12 cellular contexts compared by ENCODE assay signal in the genomic region with DNA sequence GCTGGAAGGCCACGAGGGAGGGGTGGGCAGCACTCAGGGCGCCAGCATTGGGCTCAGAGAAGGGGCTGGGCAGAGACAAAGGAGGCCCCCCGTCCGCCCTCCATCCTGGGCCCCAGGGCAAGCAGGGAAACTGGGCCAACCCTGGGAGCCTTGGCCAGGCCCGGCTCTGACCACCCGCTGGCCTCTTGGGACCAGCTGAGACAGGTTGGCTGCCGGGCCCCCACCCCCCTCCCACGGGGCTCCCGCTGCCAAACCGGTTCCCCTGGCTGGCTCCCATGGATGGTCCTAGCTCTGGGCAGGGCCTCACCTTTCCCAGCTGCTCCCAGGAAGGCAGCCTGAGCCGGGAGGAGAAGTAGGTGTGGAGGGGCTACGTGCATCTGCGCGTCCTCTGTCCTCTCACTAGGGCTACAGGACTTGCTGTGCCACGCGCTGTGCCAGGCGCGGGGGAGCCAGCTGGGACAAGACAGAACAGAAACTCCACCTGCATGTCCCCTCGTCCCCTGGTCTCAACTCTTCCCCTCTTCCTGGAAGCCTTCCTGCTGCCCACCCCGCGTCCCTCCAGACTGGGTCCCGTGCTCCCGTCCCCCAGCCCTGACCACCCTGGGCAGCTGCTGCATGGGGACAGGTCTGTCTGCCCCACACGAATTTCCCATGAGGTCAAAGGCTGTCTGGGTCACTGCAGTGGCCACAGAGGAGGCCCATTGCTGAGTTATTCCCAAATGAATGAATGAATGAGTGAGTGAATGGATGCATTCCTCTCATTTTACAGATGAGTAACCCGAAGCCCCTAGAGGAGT. TPM values are rescaled to one million over a fixed set of nuclear protein-coding genes. Genes with fewer than 3 reads are reported as not detected.
A peak's percentile ranks its signal among the peaks of the same experiment; 100 is the strongest.
DNase-seq lines count a peak whose midpoint lies in the region; TF ChIP-seq lines count a peak whose summit lies in the region.
"Had no signal": no experiment of that assay in that cellular context is flagged by ENCODE, and none has a peak within 500 bp of the region (broad histone marks: within the 10 kb centered on the region; RNA-seq: fewer than 3 reads in every experiment).

No MANE protein-coding gene starts in this region.

- H3K4me2 ChIP-seq in mammary epithelial cell (ENCODE audit: insufficient read depth, low read depth, low read length), result peak overlapping the region; percentile 78

- H3K4me1 ChIP-seq in mammary epithelial cell (ENCODE audit: insufficient read depth, low read length) (peaks cover 19% of the 10 kb centered on the region), liver (ENCODE audit: control insufficient read depth in 4 of 4, insufficient read depth in 4 of 4, low read length in 3 of 4) (peaks cover 6 to 24% (median 14%) of the 10 kb centered on the region in 4 donors), ascending aorta (peaks cover 0 to 15% of the 10 kb centered on the region in 2 donors)

- in situ Hi-C loops in mammary epithelial cell (cut with MboI; ENCODE audit: low sequenced_read_pairs in 2 of 2), result no loop called here
- in situ Hi-C loops in ACHN (cut with HindIII; ENCODE audit: low pct_ligation_motif_present, low pct_unique_long_range_greater_than_20kb, low sequenced_read_pairs), result no loop called here

- peak overlapping the region in 2 of 3 experiments; percentile 19 to 39 for H3K4me3 ChIP-seq in mammary epithelial cell (replicated peaks in 1 of 3; ENCODE audit: insufficient read depth in 1 of 3, low read depth in 2 of 3, low read length in 3 of 3)
- no peak overlapping the region for H3K4me3 ChIP-seq in liver (ENCODE audit: low read depth in 1 of 3, low read length in 3 of 3)
- H3K4me3 ChIP-seq in ascending aorta, result no peak overlapping the region

- peaks cover 50% of the 10 kb centered on the region for H3K79me2 ChIP-seq in mammary epithelial cell (ENCODE audit: insufficient read depth, low read length)

- H3K9ac ChIP-seq in mammary epithelial cell (ENCODE audit: insufficient read depth, low read length), result no peak overlapping the region
- H3K9ac ChIP-seq in liver (ENCODE audit: low read depth in 1 of 2, low read length in 2 of 2), result no peak overlapping the region

- intact Hi-C loops in mammary epithelial cell (cut with micrococcal nuclease) (no loop called here), ascending aorta (cut with DNase I) (no loop called here)

- H2AFZ ChIP-seq in mammary epithelial cell (ENCODE audit: low read depth, low read length), result peak overlapping the region; percentile 21

- peak; percentile 36 for DNase-seq in NCI-H2029 (lab: John Stamatoyannopoulos, UW)
- DNase-seq in NCI-H2029 treated with DMSO at 0.1 percent for 48 hours (lab: John Stamatoyannopoulos, UW), result no peak
- DNase-seq in mammary epithelial cell, result peak; percentile 77
- peak; percentile 79 for DNase-seq in ureter (ENCODE audit: low spot score)
- DNase-seq in ascending aorta (ENCODE audit: low spot score in 2 of 2), result no peak
- DNase-seq in ACHN, result no peak
- DNase-seq in cortex of kidney (lab: John Stamatoyannopoulos, UW), result no peak
- DNase-seq: activated CD4-positive, alpha-beta T cell treated with anti-CD3 and anti-CD28 coated beads, Interleukin-2, amount 50 U/mL, for 4 hours; activated naive CD4-positive, alpha-beta T cell treated with anti-CD3 and anti-CD28 coated beads, Interleukin-2, amount 10 ng/mL, durations not matched to agents 7 days and 5 days; GOT3 had no signal

- H3K27ac ChIP-seq in mammary epithelial cell (ENCODE audit: insufficient read depth, low read depth, low read length) (no peak overlapping the region), liver (ENCODE audit: low read depth in 1 of 2, low read length in 2 of 2) (peak overlapping the region; percentile 2 to 37), ascending aorta (peak overlapping the region in 1 of 2 donors; percentile 44)

- 31% methylated on average over 6 of the region's 25 CpGs for WGBS in mammary epithelial cell (ENCODE audit: low coverage, missing lambda C conversion rate)
- WGBS in liver, result 78% methylated on average over 25 of the region's 25 CpGs

- H3K27me3 ChIP-seq in mammary epithelial cell (ENCODE audit: insufficient read depth, low read length) (no peaks in the 10 kb centered on the region), liver (ENCODE audit: control insufficient read depth in 4 of 4, insufficient read depth in 4 of 4, low read length in 3 of 4) (no peaks in the 10 kb centered on the region), ascending aorta (no peaks in the 10 kb centered on the region)

- TF ChIP-seq CTCF in mammary epithelial cell (conservative IDR thresholded peaks at IDR 0.05 in 1 of 2, IDR thresholded peaks at IDR 0.05 in 1 of 2; ENCODE audit: extremely low read depth in 1 of 2, insufficient read depth in 1 of 2, low read depth in 1 of 2, low read length in 2 of 2) (no peak), liver (IDR thresholded peaks at IDR 0.05; ENCODE audit: low read depth, low read length, missing input control) (no peak), ascending aorta (IDR thresholded peaks at IDR 0.05) (no peak)

- H3K36me3 ChIP-seq in mammary epithelial cell (ENCODE audit: insufficient read depth, low read length) (no peaks in the 10 kb centered on the region), liver (ENCODE audit: control insufficient read depth in 4 of 4, insufficient read depth in 3 of 4, low read depth in 1 of 4, low read length in 3 of 4) (peaks cover 2 to 19% (median 4%) of the 10 kb centered on the region in 4 donors), ascending aorta (peaks cover 0 to 16% of the 10 kb centered on the region in 2 donors)

- no peaks in the 10 kb centered on the region for H4K20me1 ChIP-seq in mammary epithelial cell (ENCODE audit: insufficient read depth, low read length)

- dilution Hi-C loops in mammary epithelial cell (cut with HindIII; ENCODE audit: low sequenced_read_pairs), result no loop called here

- H3K9me3 ChIP-seq in mammary epithelial cell (replicated peaks; ENCODE audit: insufficient read depth, low read length), result no peaks in the 10 kb centered on the region
- H3K9me3 ChIP-seq in liver (ENCODE audit: control insufficient read depth in 4 of 4, low read length in 3 of 4), result no peaks in the 10 kb centered on the region
- H3K9me3 ChIP-seq in ascending aorta, result no peaks in the 10 kb centered on the region

- no TSS peak for BruUV-seq in mammary epithelial cell (replicated peaks; lab: Mats Ljungman, UMichigan)

- no peak for TF ChIP-seq RAD21 in liver (IDR thresholded peaks at IDR 0.05)

- CTCF ChIA-PET in mammary epithelial cell (lab: Charles Lee; ENCODE audit: low non-redundant PET), result no interaction called here

TF ChIP-seq in liver, 16 proteins besides CTCF, POLR2A, EP300 and RAD21:
- TF ChIP-seq MAX (IDR thresholded peaks at IDR 0.05) (no peak), NR2F2 (IDR thresholded peaks at IDR 0.05) (no peak)

RNA-seq across cellular contexts. Expression of gene NCCRP1, which starts 29.1 kb away (rescaled TPM):
- under 1 TPM; 0.31 to 0.50 TPM for total RNA-seq in mammary epithelial cell
- 0.84 TPM for polyA plus RNA-seq in mammary epithelial cell
- polyA minus RNA-seq in mammary epithelial cell, result 1.4 TPM
- total RNA-seq in liver, result not detected
- not detected for polyA plus RNA-seq in liver
- 18.4 TPM for total RNA-seq in ureter
- not detected for total RNA-seq in ascending aorta
- total RNA-seq: A172 had no signal

RNA-seq across cellular contexts. Expression of gene SYCN, which starts 36.4 kb away (rescaled TPM):
- not detected for total RNA-seq in mammary epithelial cell
- not detected for polyA plus RNA-seq in mammary epithelial cell
- polyA minus RNA-seq in mammary epithelial cell, result not detected
- total RNA-seq in liver, result not detected
- polyA plus RNA-seq in liver, result not detected
- not detected for total RNA-seq in ureter
- total RNA-seq in ascending aorta, result not detected
- total RNA-seq: A172 had no signal

RNA-seq across cellular contexts. Expression of gene PAK4, which starts 42.1 kb away (rescaled TPM):
- total RNA-seq in mammary epithelial cell, result 10 to 100 TPM in 1 of 2 donors, 1 to 10 TPM in 1; 8.8 to 45.1 TPM
- polyA plus RNA-seq in mammary epithelial cell, result 25.8 TPM
- 58.1 TPM for polyA minus RNA-seq in mammary epithelial cell
- 1 to 10 TPM; 5.4 to 9.5 TPM for total RNA-seq in liver
- 10 to 100 TPM in 1 of 2 donors, 1 to 10 TPM in 1; 6.0 to 16.6 TPM for polyA plus RNA-seq in liver
- total RNA-seq in ureter, result 88.2 TPM
- 27.4 TPM for total RNA-seq in ascending aorta

Comparison
In these comparisons a context has a peak if more than half of its experiments do, and no peak if none do; other contexts are left out.
1. DNase-seq: peak in NCI-H2029 (single experiment), mammary epithelial cell (single experiment) and ureter (single experiment); none in NCI-H2029 treated with DMSO at 0.1 percent for 48 hours (single experiment), ascending aorta (0 of 2), ACHN (single experiment) and cortex of kidney (single experiment).
2. H3K4me3 ChIP-seq: peak in mammary epithelial cell (2 of 3); none in liver (0 of 3) and ascending aorta (0 of 2).
3. RNA of gene NCCRP1, which starts 29.1 kb away (total RNA-seq): 18.4 TPM in ureter (single experiment); 0.31 to 0.50 TPM in mammary epithelial cell, not detected in liver and not detected in ascending aorta (single experiment); every median in the first group is over 10 times any median in the second.